ENCODE assay signal across 8 cellular contexts in the genomic region with DNA sequence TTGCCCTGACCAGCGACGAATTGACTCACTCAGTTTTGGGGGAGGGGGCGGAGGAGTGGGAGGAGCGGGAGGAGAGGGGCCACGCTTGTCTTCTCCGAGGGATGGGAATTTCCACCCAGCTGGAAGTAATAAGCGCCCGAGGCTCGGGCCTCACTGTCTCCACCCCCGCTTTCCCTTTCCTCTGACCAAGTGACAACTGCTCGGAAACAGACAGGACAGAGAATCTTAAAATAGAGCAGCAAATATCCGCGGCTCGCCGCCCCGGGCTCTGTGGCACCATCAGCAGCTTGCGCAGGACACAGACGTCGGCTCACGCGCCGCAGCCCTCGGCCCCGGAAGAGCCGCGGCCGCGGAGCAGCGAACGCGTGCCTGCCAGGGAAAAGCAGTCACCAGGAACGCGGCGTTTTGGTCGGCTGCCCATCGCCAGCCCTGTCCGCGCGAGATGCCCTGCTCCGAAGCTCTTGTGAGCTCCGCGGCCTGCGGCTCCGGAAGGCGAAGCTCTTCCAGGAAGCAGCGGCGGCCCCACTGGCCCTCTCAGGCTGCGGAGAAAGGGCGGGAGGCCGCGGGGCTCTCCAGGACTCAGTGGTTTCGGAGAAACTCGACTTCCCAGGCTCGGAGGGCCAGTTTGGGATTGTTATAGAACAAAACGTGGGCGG. TPM values are rescaled to one million over a fixed set of nuclear protein-coding genes. Genes with fewer than 3 reads are reported as not detected.
DNase-seq lines count a peak whose midpoint lies in the region; ATAC-seq and TF ChIP-seq lines count a peak whose summit lies in the region.

No MANE protein-coding gene starts in this region.

- H3K36me3 Mint-ChIP-seq in endothelial cell (ENCODE audit: low read depth, unreplicated experiment) = no peaks in the 10 kb centered on the region

- peaks cover 73% of the 10 kb centered on the region for H3K4me1 Mint-ChIP-seq in endothelial cell (ENCODE audit: unreplicated experiment)

- TF ChIP-seq CTCF in endothelial cell (IDR thresholded peaks at IDR 0.05; ENCODE audit: unreplicated experiment) = no peak

- DNase-seq in NCI-H82 (lab: John Stamatoyannopoulos, UW) = peak; percentile 58
- no peak for DNase-seq in NCI-H82 treated with DMSO at 0.1 percent for 48 hours (lab: John Stamatoyannopoulos, UW; ENCODE audit: unreplicated experiment)
- DNase-seq in NCI-H748 treated with DMSO at 0.1 percent for 48 hours (lab: John Stamatoyannopoulos, UW) = peak; percentile 21
- peak; percentile 31 to 58 (median 40) for DNase-seq in activated CD8-positive, alpha-beta memory T cell treated with anti-CD3 and anti-CD28 coated beads for 48 hours (ENCODE audit: low read depth in 2 of 3, low spot score in 2 of 3)
- peak; percentile 69 for DNase-seq in endothelial cell (ENCODE audit: low spot score)
- DNase-seq in mesenteric fat pad (ENCODE audit: low spot score) = peak; percentile 94
- peak; percentile 40 to 53 for DNase-seq in stimulated activated CD8-positive, alpha-beta memory T cell treated with anti-CD3 and anti-CD28 coated beads, Interleukin-7, amount 100 ng/mL, for 48 hours (ENCODE audit: extremely low read depth in 1 of 2, low read depth in 1 of 2)

- peaks cover 14% of the 10 kb centered on the region for H3K27me3 Mint-ChIP-seq in endothelial cell (ENCODE audit: unreplicated experiment)

- H3K4me3 Mint-ChIP-seq in endothelial cell (ENCODE audit: unreplicated experiment) = peak overlapping the region; percentile 83

- peak overlapping the region; percentile 86 for H3K27ac Mint-ChIP-seq in endothelial cell (ENCODE audit: unreplicated experiment)

- H3K9me3 Mint-ChIP-seq in endothelial cell (ENCODE audit: unreplicated experiment) = no peaks in the 10 kb centered on the region

- peak; percentile 40 for ATAC-seq in HG02981 (IDR thresholded peaks at IDR 0.05; ENCODE audit: unreplicated experiment)

RNA-seq across cellular contexts. Expression of gene RGS16, which starts 10.7 kb away (rescaled TPM):
- total RNA-seq in endothelial cell (ENCODE audit: unreplicated experiment) (11.8 TPM), mesenteric fat pad (25.0 TPM)

RNA-seq across cellular contexts. Expression of gene RNASEL, which starts 25.9 kb away (rescaled TPM):
- total RNA-seq in endothelial cell (ENCODE audit: unreplicated experiment) = 2.3 TPM
- 7.3 TPM for total RNA-seq in mesenteric fat pad
